Comparison of ENCODE assay signal across 4 cellular contexts in genomic region chr19:4595158-4595557, GRCh38. TPM values are rescaled to one million over a fixed set of nuclear protein-coding genes. Genes with fewer than 3 reads are reported as not detected.
"Had no signal": no experiment of that assay in that cellular context is flagged by ENCODE, and none has a peak within 500 bp of the region (broad histone marks: within the 10 kb centered on the region; RNA-seq: fewer than 3 reads in every experiment).

No MANE protein-coding gene starts in this region.

RNA-seq across cellular contexts. Expression of gene SEMA6B, which starts 35.7 kb away (rescaled TPM):
- total RNA-seq: OCI-LY7 had no signal

RNA-seq across cellular contexts. Expression of gene LRG1, which starts 55.3 kb away (rescaled TPM):
- total RNA-seq: LHCN-M2, RPMI7951, SJSA1 had no signal
